ENCODE assay signal across 8 cellular contexts in genomic region chr16:29862884-29863668, GRCh38. TPM values are rescaled to one million over a fixed set of nuclear protein-coding genes. Genes with fewer than 3 reads are reported as not detected.
DNase-seq lines count a peak whose midpoint lies in the region; ATAC-seq and TF ChIP-seq lines count a peak whose summit lies in the region.

TSS of gene CDIPT (minus strand) at chr16:29863226. CDS start at chr16:29862857, 369 bp downstream.

- peak within 1 kb of the TSS; percentile 82 to 97 (median 90) for H3K4me3 ChIP-seq in BLaER1 treated with 17β-estradiol and CSF1 and Interleukin-3, amounts not matched to agents 10 nM and 100 nM
- H3K4me3 ChIP-seq in coronary artery = peak within 1 kb of the TSS; percentile 91

- intact Hi-C loops in activated CD4-positive, alpha-beta T cell treated with anti-CD3 and anti-CD28 coated beads, Interleukin-2, amount 10 ng/mL, durations not matched to agents 24 days and 14 days (cut with micrococcal nuclease) = loop anchor here (1.0 to 10.0 kb wide), 8 partner anchors 36 to 162 kb away; partner anchors contain the start of genes ASPHD1, C16orf92, INO80E and KCTD13

- H3K9me3 ChIP-seq in BLaER1 treated with 17β-estradiol and CSF1 and Interleukin-3, amounts not matched to agents 10 nM and 100 nM (replicated peaks in 1 of 11) = no peaks in the 10 kb centered on the region

- peaks cover 25% of the 10 kb centered on the region for H3K4me1 Mint-ChIP-seq in activated CD4-positive, alpha-beta T cell treated with anti-CD3 and anti-CD28 coated beads, Interleukin-2, amount 10 ng/mL, durations not matched to agents 24 days and 14 days

- peak within 1 kb of the TSS; percentile 98 for H3K27ac Mint-ChIP-seq in activated CD4-positive, alpha-beta T cell treated with anti-CD3 and anti-CD28 coated beads, Interleukin-2, amount 10 ng/mL, durations not matched to agents 24 days and 14 days

- H3K27me3 Mint-ChIP-seq in activated CD4-positive, alpha-beta T cell treated with anti-CD3 and anti-CD28 coated beads, Interleukin-2, amount 10 ng/mL, durations not matched to agents 24 days and 14 days = no peaks in the 10 kb centered on the region

- H3K36me3 ChIP-seq in BLaER1 treated with 17β-estradiol and CSF1 and Interleukin-3, amounts not matched to agents 10 nM and 100 nM = peaks cover 31 to 35% (median 34%) of the 10 kb centered on the region in 11 experiments

- H3K4me2 ChIP-seq in BLaER1 treated with 17β-estradiol and CSF1 and Interleukin-3, amounts not matched to agents 10 nM and 100 nM = peak within 1 kb of the TSS; percentile 87 to 98 (median 93)

- TF ChIP-seq CTCF in coronary artery (IDR thresholded peaks at IDR 0.05) = peak; percentile 15

- peaks cover 27% of the 10 kb centered on the region for H3K36me3 Mint-ChIP-seq in activated CD4-positive, alpha-beta T cell treated with anti-CD3 and anti-CD28 coated beads, Interleukin-2, amount 10 ng/mL, durations not matched to agents 24 days and 14 days (ENCODE audit: low read depth)

- peaks cover 14 to 22% (median 18%) of the 10 kb centered on the region in 10 experiments for H3K4me1 ChIP-seq in BLaER1 treated with 17β-estradiol and CSF1 and Interleukin-3, amounts not matched to agents 10 nM and 100 nM

- peak within 1 kb of the TSS; percentile 96 for H3K4me3 Mint-ChIP-seq in activated CD4-positive, alpha-beta T cell treated with anti-CD3 and anti-CD28 coated beads, Interleukin-2, amount 10 ng/mL, durations not matched to agents 24 days and 14 days

- no peaks in the 10 kb centered on the region for H3K27me3 ChIP-seq in BLaER1 treated with 17β-estradiol and CSF1 and Interleukin-3, amounts not matched to agents 10 nM and 100 nM
- no peaks in the 10 kb centered on the region for H3K27me3 ChIP-seq in layer of hippocampus (ENCODE audit: control insufficient read depth, insufficient read depth, low read length)

- H3K9me3 Mint-ChIP-seq in activated CD4-positive, alpha-beta T cell treated with anti-CD3 and anti-CD28 coated beads, Interleukin-2, amount 10 ng/mL, durations not matched to agents 24 days and 14 days = no peaks in the 10 kb centered on the region

- H3K9ac ChIP-seq in BLaER1 treated with 17β-estradiol and CSF1 and Interleukin-3, amounts not matched to agents 10 nM and 100 nM = peak within 1 kb of the TSS; percentile 83 to 98 (median 95)

- ATAC-seq in HG03460 (IDR thresholded peaks at IDR 0.05; ENCODE audit: unreplicated experiment) = peak; percentile 95

- peaks cover 0 to 35% (median 10%) of the 10 kb centered on the region in 11 experiments; a peak in 7 of 22 replicates for H4K20me1 ChIP-seq in BLaER1 treated with 17β-estradiol and CSF1 and Interleukin-3, amounts not matched to agents 10 nM and 100 nM

- H3K27ac ChIP-seq in BLaER1 treated with 17β-estradiol and CSF1 and Interleukin-3, amounts not matched to agents 10 nM and 100 nM = peak within 1 kb of the TSS; percentile 91 to 100 (median 98)
- H3K27ac ChIP-seq in coronary artery (peak within 1 kb of the TSS; percentile 82 to 85), layer of hippocampus (ENCODE audit: low read depth, low read length) (peak within 1 kb of the TSS; percentile 99)

- DNase-seq in GM19240 (ENCODE audit: insufficient read length, low spot score) = peak; percentile 86
- peak; percentile 90 for DNase-seq in NCI-H526 treated with DMSO at 0.1 percent for 48 hours (lab: John Stamatoyannopoulos, UW)
- DNase-seq in activated CD4-positive, alpha-beta T cell treated with anti-CD3 and anti-CD28 coated beads, Interleukin-2, amount 10 ng/mL, durations not matched to agents 24 days and 14 days = peak; percentile 98
- DNase-seq in coronary artery (ENCODE audit: low spot score) = peak; percentile 94
- DNase-seq in stimulated activated CD4-positive, alpha-beta T cell treated with anti-CD3 and anti-CD28 coated beads, Interleukin-1b, Interleukin-23, amount 100 ng/mL, for 4 hours (ENCODE audit: low read depth in 2 of 2) = peak; percentile 81 to 91

RNA-seq across cellular contexts. Expression of gene CDIPT, which starts in this region (rescaled TPM):
- 69.2 and 71.2 TPM in 2 replicates for total RNA-seq in activated CD4-positive, alpha-beta T cell treated with anti-CD3 and anti-CD28 coated beads, Interleukin-2, amount 10 ng/mL, durations not matched to agents 24 days and 14 days

Comparison
In these comparisons a context has a peak if more than half of its experiments do, and no peak if none do; other contexts are left out.
1. Peak in every context shown above with its lines: DNase-seq, ATAC-seq, H3K4me3 ChIP-seq and H3K27ac ChIP-seq.